ENCODE assay signal across 8 cellular contexts in genomic region chr1:23559136-23559984, GRCh38. TPM values are rescaled to one million over a fixed set of nuclear protein-coding genes. Genes with fewer than 3 reads are reported as not detected.
DNase-seq lines count a peak whose midpoint lies in the region; ATAC-seq and TF ChIP-seq lines count a peak whose summit lies in the region.

TSS of gene ID3 (minus strand) at chr1:23559501. CDS start at chr1:23559426, 75 bp downstream.

- intact Hi-C loops in right lobe of liver (cut with DNase I) = no loop called here

- no peaks in the 10 kb centered on the region for H3K36me3 ChIP-seq in right lobe of liver

- peaks cover 0 to 18% (median under 1%) of the 10 kb centered on the region in 4 donors for H3K4me1 ChIP-seq in right lobe of liver

- 2% methylated on average over 31 of the region's 57 CpGs for WGBS in right lobe of liver (ENCODE audit: insufficient coverage, low coverage, low lambda C conversion rate, missing lambda C conversion rate)

- H3K9me3 ChIP-seq in right lobe of liver = no peaks in the 10 kb centered on the region

- peak within 1 kb of the TSS; percentile 62 to 69 (median 64) for H3K4me3 ChIP-seq in right lobe of liver

- ATAC-seq in GM19324 (IDR thresholded peaks at IDR 0.05; ENCODE audit: low FRiP score, unreplicated experiment) (peak; percentile 74), HG03469 (IDR thresholded peaks at IDR 0.05; ENCODE audit: unreplicated experiment) (peak; percentile 41), right lobe of liver (peak; percentile 70 to 83 (median 80))

- no peaks in the 10 kb centered on the region for H3K27me3 ChIP-seq in right lobe of liver

- peak within 1 kb of the TSS; percentile 73 to 93 (median 75) for H3K27ac ChIP-seq in right lobe of liver

- TF ChIP-seq CTCF in right lobe of liver (IDR thresholded peaks at IDR 0.05) = no peak

- TF ChIP-seq POLR2A in right lobe of liver (IDR thresholded peaks at IDR 0.05) = peak; percentile 95

- DNase-seq in C1 segment of cervical spinal cord (lab: John Stamatoyannopoulos, UW) (peak in 13 of 14 donors; percentile 11 to 90 (median 80)), NCI-H69 (lab: John Stamatoyannopoulos, UW) (peak; percentile 94), dermis microvascular lymphatic vessel endothelial cell (ENCODE audit: low read depth in 2 of 2) (peak; percentile 86 to 97), right lobe of liver (peak; percentile 97 to 98 (median 97))
- peak; percentile 87 to 90 for DNase-seq in activated CD4-positive, alpha-beta T cell treated with anti-CD3 and anti-CD28 coated beads, Interleukin-2, amount 50 U/mL, for 4 hours
- DNase-seq in stimulated activated CD4-positive, alpha-beta T cell treated with anti-CD3 and anti-CD28 coated beads, Interleukin-4, amount 100 ng/mL, for 4 hours = peak; percentile 84 to 85

RNA-seq across cellular contexts. Expression of gene ID3, which starts in this region (rescaled TPM):
- total RNA-seq in dermis microvascular lymphatic vessel endothelial cell (478 and 570 TPM in 2 replicates), right lobe of liver (10 to 100 TPM; 12.7 to 44.6 (median 27.0) TPM)

Comparison
In these comparisons a context has a peak if more than half of its experiments do, and no peak if none do; other contexts are left out.
1. Peak in every context shown above with its lines: DNase-seq, ATAC-seq, H3K4me3 ChIP-seq and H3K27ac ChIP-seq.
2. RNA of gene ID3 (total RNA-seq): 478 to 570 TPM in dermis microvascular lymphatic vessel endothelial cell; 12.7 to 44.6 TPM in right lobe of liver; every median in the first group is over 10 times any median in the second.